In genomic region chr17:61903251-61903650, GRCh38 we compare ENCODE assay signal across 21 cellular contexts. TPM values are rescaled to one million over a fixed set of nuclear protein-coding genes. Genes with fewer than 3 reads are reported as not detected.
DNase-seq lines count a peak whose midpoint lies in the region; ATAC-seq, FAIRE-seq and TF ChIP-seq lines count a peak whose summit lies in the region.
"Had no signal": no experiment of that assay in that cellular context is flagged by ENCODE, and none has a peak within 500 bp of the region (broad histone marks: within the 10 kb centered on the region; RNA-seq: fewer than 3 reads in every experiment).

No MANE protein-coding gene starts in this region.

- FAIRE-seq in urothelium cell line (lab: Jason Lieb, UNC): peak; percentile 23

- ATAC-seq in activated CD8-positive, alpha-beta T cell treated with anti-CD3 and anti-CD28 coated beads, Interleukin-2, amount 10 ng/mL, durations not matched to agents 7 days and 5 days: no peak
- no peak for ATAC-seq in activated CD8-positive, alpha-beta T cell treated with anti-CD3 and anti-CD28 coated beads for 36 hours
- ATAC-seq in T-cell (replicated peaks in 1 of 4) (no peak), memory B cell (ENCODE audit: low read depth) (no peak), HG02973 (IDR thresholded peaks at IDR 0.05; ENCODE audit: unreplicated experiment) (no peak)

- DNase-seq in activated CD8-positive, alpha-beta T cell treated with anti-CD3 and anti-CD28 coated beads, Interleukin-2, amount 10 ng/mL, durations not matched to agents 7 days and 5 days: no peak
- DNase-seq in activated CD8-positive, alpha-beta T cell treated with anti-CD3 and anti-CD28 coated beads for 36 hours: no peak
- DNase-seq in T-cell: no peak
- DNase-seq in memory B cell (ENCODE audit: low spot score in 2 of 2): no peak
- DNase-seq in urothelium cell line (ENCODE audit: low spot score): no peak
- DNase-seq in activated T-helper 2 cell treated with anti-CD3 and anti-CD28 coated beads, Interferon-gamma antibody, Interleukin-2, Interleukin-4, amounts not matched to agents 10 μg/mL and 5 μg/mL and 100 μg/mL, durations not matched to agents 14 hours and 24 hours and 36 hours (ENCODE audit: low spot score): no peak
- DNase-seq: AML-193, C1 segment of cervical spinal cord, EL, GF-D8, H7, HFFc6, Kasumi-1, NCI-H1417, NCI-H1694 treated with DMSO at 0.1 percent for 48 hours, NCI-H2081 treated with DMSO at 0.1 percent for 48 hours, NCI-H2171 treated with DMSO at 0.1 percent for 48 hours, NCI-H524 treated with DMSO at 0.1 percent for 48 hours, NCI-H82, Peyer's patch had no signal

- H3K36me3 Mint-ChIP-seq in activated CD8-positive, alpha-beta T cell treated with anti-CD3 and anti-CD28 coated beads, Interleukin-2, amount 10 ng/mL, durations not matched to agents 7 days and 5 days (ENCODE audit: low read depth): peaks cover 49% of the 10 kb centered on the region
- peaks cover 36% of the 10 kb centered on the region for H3K36me3 Mint-ChIP-seq in activated CD8-positive, alpha-beta T cell treated with anti-CD3 and anti-CD28 coated beads for 36 hours (ENCODE audit: low read depth)
- H3K36me3 Mint-ChIP-seq in T-cell: peaks cover 44% of the 10 kb centered on the region
- peaks cover 20% of the 10 kb centered on the region for H3K36me3 Mint-ChIP-seq in memory B cell
- H3K36me3 Mint-ChIP-seq in activated T-helper 2 cell treated with anti-CD3 and anti-CD28 coated beads, Interferon-gamma antibody, Interleukin-2, Interleukin-4, amounts not matched to agents 10 μg/mL and 5 μg/mL and 100 μg/mL, durations not matched to agents 14 hours and 24 hours and 36 hours (ENCODE audit: low read depth): peaks cover 58% of the 10 kb centered on the region

- H3K27ac Mint-ChIP-seq in activated CD8-positive, alpha-beta T cell treated with anti-CD3 and anti-CD28 coated beads, Interleukin-2, amount 10 ng/mL, durations not matched to agents 7 days and 5 days: peak overlapping the region; percentile 46
- no peak overlapping the region for H3K27ac Mint-ChIP-seq in activated CD8-positive, alpha-beta T cell treated with anti-CD3 and anti-CD28 coated beads for 36 hours
- H3K27ac Mint-ChIP-seq in T-cell: peak overlapping the region; percentile 74 to 85
- H3K27ac Mint-ChIP-seq in memory B cell: peak overlapping the region; percentile 72
- no peak overlapping the region for H3K27ac Mint-ChIP-seq in activated T-helper 2 cell treated with anti-CD3 and anti-CD28 coated beads, Interferon-gamma antibody, Interleukin-2, Interleukin-4, amounts not matched to agents 10 μg/mL and 5 μg/mL and 100 μg/mL, durations not matched to agents 14 hours and 24 hours and 36 hours
- H3K27ac Mint-ChIP-seq: HFFc6 had no signal

- CTCF ChIA-PET in activated CD8-positive, alpha-beta T cell treated with anti-CD3 and anti-CD28 coated beads, Interleukin-2, amount 10 ng/mL, durations not matched to agents 7 days and 5 days (lab: Charles Lee): interaction anchor here (1.3 kb wide), 1 partner anchor 163 kb away, joined by 3 read pairs; no protein-coding TSS in a partner anchor
- CTCF ChIA-PET in activated CD8-positive, alpha-beta T cell treated with anti-CD3 and anti-CD28 coated beads for 36 hours (lab: Charles Lee): interaction anchor here (0.6 to 2.4 kb wide), 2 partner anchors 206 to 1055 kb away, joined by 3 to 7 read pairs; no protein-coding TSS in a partner anchor
- CTCF ChIA-PET in T-cell (lab: Charles Lee): interaction anchor here in 1 of 2 donors (0.6 kb wide), 1 partner anchor 1210 kb away, joined by 11 read pairs; no protein-coding TSS in a partner anchor

- no peak for TF ChIP-seq CTCF in activated CD8-positive, alpha-beta T cell treated with anti-CD3 and anti-CD28 coated beads for 36 hours (IDR thresholded peaks at IDR 0.05)

- POLR2A ChIA-PET in activated CD8-positive, alpha-beta T cell treated with anti-CD3 and anti-CD28 coated beads, Interleukin-2, amount 10 ng/mL, durations not matched to agents 7 days and 5 days (lab: Charles Lee): interaction anchor here (0.9 kb wide), 1 partner anchor 40 kb away, joined by 3 read pairs; the partner anchor contains the start of gene BRIP1
- POLR2A ChIA-PET in activated CD8-positive, alpha-beta T cell treated with anti-CD3 and anti-CD28 coated beads for 36 hours (lab: Charles Lee): interaction anchor here (0.7 kb wide), 1 partner anchor 12 kb away, joined by 4 read pairs; no protein-coding TSS in a partner anchor
- POLR2A ChIA-PET in T-cell (lab: Charles Lee): no interaction called here

- no peak overlapping the region for H3K4me3 Mint-ChIP-seq in activated CD8-positive, alpha-beta T cell treated with anti-CD3 and anti-CD28 coated beads, Interleukin-2, amount 10 ng/mL, durations not matched to agents 7 days and 5 days
- H3K4me3 Mint-ChIP-seq in activated CD8-positive, alpha-beta T cell treated with anti-CD3 and anti-CD28 coated beads for 36 hours: no peak overlapping the region
- H3K4me3 Mint-ChIP-seq in T-cell: no peak overlapping the region
- H3K4me3 Mint-ChIP-seq in memory B cell: no peak overlapping the region
- no peak overlapping the region for H3K4me3 Mint-ChIP-seq in activated T-helper 2 cell treated with anti-CD3 and anti-CD28 coated beads, Interferon-gamma antibody, Interleukin-2, Interleukin-4, amounts not matched to agents 10 μg/mL and 5 μg/mL and 100 μg/mL, durations not matched to agents 14 hours and 24 hours and 36 hours (ENCODE audit: low read depth)
- H3K4me3 Mint-ChIP-seq: HFFc6 had no signal

- H3K9me3 Mint-ChIP-seq in activated CD8-positive, alpha-beta T cell treated with anti-CD3 and anti-CD28 coated beads, Interleukin-2, amount 10 ng/mL, durations not matched to agents 7 days and 5 days (ENCODE audit: insufficient read depth): no peaks in the 10 kb centered on the region
- H3K9me3 Mint-ChIP-seq in activated CD8-positive, alpha-beta T cell treated with anti-CD3 and anti-CD28 coated beads for 36 hours: no peaks in the 10 kb centered on the region
- H3K9me3 Mint-ChIP-seq in T-cell (no peaks in the 10 kb centered on the region), memory B cell (no peaks in the 10 kb centered on the region)
- H3K9me3 Mint-ChIP-seq in activated T-helper 2 cell treated with anti-CD3 and anti-CD28 coated beads, Interferon-gamma antibody, Interleukin-2, Interleukin-4, amounts not matched to agents 10 μg/mL and 5 μg/mL and 100 μg/mL, durations not matched to agents 14 hours and 24 hours and 36 hours: no peaks in the 10 kb centered on the region
- H3K9me3 Mint-ChIP-seq: HFFc6 had no signal

- no peaks in the 10 kb centered on the region for H3K4me1 Mint-ChIP-seq in activated CD8-positive, alpha-beta T cell treated with anti-CD3 and anti-CD28 coated beads, Interleukin-2, amount 10 ng/mL, durations not matched to agents 7 days and 5 days (ENCODE audit: low read depth)
- no peaks in the 10 kb centered on the region for H3K4me1 Mint-ChIP-seq in activated CD8-positive, alpha-beta T cell treated with anti-CD3 and anti-CD28 coated beads for 36 hours (ENCODE audit: low read depth)
- H3K4me1 Mint-ChIP-seq in T-cell: peaks cover 0 to 10% (median 4%) of the 10 kb centered on the region in 3 donors
- H3K4me1 Mint-ChIP-seq in memory B cell: peaks cover 3% of the 10 kb centered on the region
- no peaks in the 10 kb centered on the region for H3K4me1 Mint-ChIP-seq in activated T-helper 2 cell treated with anti-CD3 and anti-CD28 coated beads, Interferon-gamma antibody, Interleukin-2, Interleukin-4, amounts not matched to agents 10 μg/mL and 5 μg/mL and 100 μg/mL, durations not matched to agents 14 hours and 24 hours and 36 hours (ENCODE audit: low read depth)

- no peaks in the 10 kb centered on the region for H3K27me3 Mint-ChIP-seq in activated CD8-positive, alpha-beta T cell treated with anti-CD3 and anti-CD28 coated beads, Interleukin-2, amount 10 ng/mL, durations not matched to agents 7 days and 5 days (ENCODE audit: low read depth)
- no peaks in the 10 kb centered on the region for H3K27me3 Mint-ChIP-seq in activated CD8-positive, alpha-beta T cell treated with anti-CD3 and anti-CD28 coated beads for 36 hours
- H3K27me3 Mint-ChIP-seq in T-cell (no peaks in the 10 kb centered on the region), memory B cell (no peaks in the 10 kb centered on the region)
- no peaks in the 10 kb centered on the region for H3K27me3 Mint-ChIP-seq in activated T-helper 2 cell treated with anti-CD3 and anti-CD28 coated beads, Interferon-gamma antibody, Interleukin-2, Interleukin-4, amounts not matched to agents 10 μg/mL and 5 μg/mL and 100 μg/mL, durations not matched to agents 14 hours and 24 hours and 36 hours (ENCODE audit: low read depth)

- intact Hi-C loops in activated CD8-positive, alpha-beta T cell treated with anti-CD3 and anti-CD28 coated beads for 36 hours (cut with micrococcal nuclease): no loop called here
- intact Hi-C loops in activated T-helper 2 cell treated with anti-CD3 and anti-CD28 coated beads, Interferon-gamma antibody, Interleukin-2, Interleukin-4, amounts not matched to agents 10 μg/mL and 5 μg/mL and 100 μg/mL, durations not matched to agents 14 hours and 24 hours and 36 hours (cut with micrococcal nuclease): no loop called here

RNA-seq across cellular contexts. Expression of gene INTS2, which starts 24.5 kb away (rescaled TPM):
- total RNA-seq in activated CD8-positive, alpha-beta T cell treated with anti-CD3 and anti-CD28 coated beads, Interleukin-2, amount 10 ng/mL, durations not matched to agents 7 days and 5 days: 10 to 100 TPM; 21.7 to 23.0 TPM
- total RNA-seq in activated CD8-positive, alpha-beta T cell treated with anti-CD3 and anti-CD28 coated beads for 36 hours: 10 to 100 TPM; 30.7 to 33.5 TPM
- total RNA-seq in T-cell: 10 to 100 TPM; 15.2 to 21.2 (median 16.9) TPM
- 28.4 and 29.2 TPM in 2 replicates for total RNA-seq in activated T-helper 2 cell treated with anti-CD3 and anti-CD28 coated beads, Interferon-gamma antibody, Interleukin-2, Interleukin-4, amounts not matched to agents 10 μg/mL and 5 μg/mL and 100 μg/mL, durations not matched to agents 14 hours and 24 hours and 36 hours

RNA-seq across cellular contexts. Expression of gene BRIP1, which starts 39.9 kb away (rescaled TPM):
- 10 to 100 TPM; 24.3 to 25.9 TPM for total RNA-seq in activated CD8-positive, alpha-beta T cell treated with anti-CD3 and anti-CD28 coated beads, Interleukin-2, amount 10 ng/mL, durations not matched to agents 7 days and 5 days
- total RNA-seq in activated CD8-positive, alpha-beta T cell treated with anti-CD3 and anti-CD28 coated beads for 36 hours: 10 to 100 TPM; 13.2 to 14.5 TPM
- total RNA-seq in T-cell: 1 to 10 TPM; 1.4 to 3.5 (median 1.7) TPM
- 16.4 and 16.9 TPM in 2 replicates for total RNA-seq in activated T-helper 2 cell treated with anti-CD3 and anti-CD28 coated beads, Interferon-gamma antibody, Interleukin-2, Interleukin-4, amounts not matched to agents 10 μg/mL and 5 μg/mL and 100 μg/mL, durations not matched to agents 14 hours and 24 hours and 36 hours

Comparison
In these comparisons a context has a peak if more than half of its experiments do, and no peak if none do; other contexts are left out.
1. H3K27ac Mint-ChIP-seq: peak in activated CD8-positive, alpha-beta T cell treated with anti-CD3 and anti-CD28 coated beads, Interleukin-2, amount 10 ng/mL, durations not matched to agents 7 days and 5 days (single experiment), T-cell (2 of 2) and memory B cell (single experiment); none in activated CD8-positive, alpha-beta T cell treated with anti-CD3 and anti-CD28 coated beads for 36 hours (single experiment) and activated T-helper 2 cell treated with anti-CD3 and anti-CD28 coated beads, Interferon-gamma antibody, Interleukin-2, Interleukin-4, amounts not matched to agents 10 μg/mL and 5 μg/mL and 100 μg/mL, durations not matched to agents 14 hours and 24 hours and 36 hours (single experiment).
2. POLR2A ChIA-PET loops: an anchor here in activated CD8-positive, alpha-beta T cell treated with anti-CD3 and anti-CD28 coated beads, Interleukin-2, amount 10 ng/mL, durations not matched to agents 7 days and 5 days (0.9 kb wide) and activated CD8-positive, alpha-beta T cell treated with anti-CD3 and anti-CD28 coated beads for 36 hours (0.7 kb wide); none called in T-cell.